Comparison of ENCODE assay signal across 16 cellular contexts in genomic region chr6:1577146-1577680, GRCh38. TPM values are rescaled to one million over a fixed set of nuclear protein-coding genes. Genes with fewer than 3 reads are reported as not detected.
DNase-seq lines count a peak whose midpoint lies in the region; ATAC-seq and TF ChIP-seq lines count a peak whose summit lies in the region.
"Had no signal": no experiment of that assay in that cellular context is flagged by ENCODE, and none has a peak within 500 bp of the region (broad histone marks: within the 10 kb centered on the region; RNA-seq: fewer than 3 reads in every experiment).

No MANE protein-coding gene starts in this region.

- no peaks in the 10 kb centered on the region for H3K9me3 ChIP-seq in suprapubic skin

- no peak overlapping the region for H3K27ac Mint-ChIP-seq in GM23338
- H3K27ac Mint-ChIP-seq: B cell; CD8-positive, alpha-beta T cell had no signal

- H3K4me1 ChIP-seq in GM23338 (ENCODE audit: insufficient read depth) (peaks cover 14% of the 10 kb centered on the region), suprapubic skin (peaks cover 27% of the 10 kb centered on the region)

- peaks cover 15% of the 10 kb centered on the region for H3K27me3 Mint-ChIP-seq in GM23338 (ENCODE audit: insufficient read depth, low read depth, poor library complexity)

- no peaks in the 10 kb centered on the region for H3K36me3 ChIP-seq in GM23338 (ENCODE audit: insufficient read depth)
- H3K36me3 ChIP-seq in suprapubic skin = no peaks in the 10 kb centered on the region
- H3K36me3 ChIP-seq: BLaER1 treated with 17β-estradiol and CSF1 and Interleukin-3, amounts not matched to agents 10 nM and 100 nM had no signal

- H3K27ac ChIP-seq in GM23338 (ENCODE audit: low read depth) (no peak overlapping the region), coronary artery (no peak overlapping the region), suprapubic skin (peak overlapping the region; percentile 78)
- H3K27ac ChIP-seq: BLaER1 treated with 17β-estradiol and CSF1 and Interleukin-3, amounts not matched to agents 10 nM and 100 nM had no signal

- no peaks in the 10 kb centered on the region for H3F3A ChIP-seq in GM23338 (replicated peaks; ENCODE audit: low read depth)

- peaks cover 34% of the 10 kb centered on the region for H3K4me1 Mint-ChIP-seq in GM23338

- H3K27me3 ChIP-seq in GM23338 (ENCODE audit: insufficient read depth) (no peaks in the 10 kb centered on the region), suprapubic skin (peaks cover 5% of the 10 kb centered on the region)
- H3K27me3 ChIP-seq: BLaER1 treated with 17β-estradiol and CSF1 and Interleukin-3, amounts not matched to agents 10 nM and 100 nM had no signal

- intact Hi-C loops in left ventricle myocardium superior (cut with micrococcal nuclease) = no loop called here

- no peak overlapping the region for H3K4me3 ChIP-seq in GM23338
- H3K4me3 ChIP-seq in coronary artery = peak overlapping the region; percentile 49
- H3K4me3 ChIP-seq in suprapubic skin = no peak overlapping the region
- H3K4me3 ChIP-seq in foreskin fibroblast (ENCODE audit: low read depth in 1 of 2, low read length in 2 of 2) = peak overlapping the region in 1 of 2 donors; percentile 29
- H3K4me3 ChIP-seq: BLaER1 treated with 17β-estradiol and CSF1 and Interleukin-3, amounts not matched to agents 10 nM and 100 nM; GM12878 had no signal

- H4K20me1 ChIP-seq in GM23338 (replicated peaks; ENCODE audit: insufficient read depth) = no peaks in the 10 kb centered on the region
- H4K20me1 ChIP-seq: BLaER1 treated with 17β-estradiol and CSF1 and Interleukin-3, amounts not matched to agents 10 nM and 100 nM had no signal

- no peaks in the 10 kb centered on the region for H3K79me2 ChIP-seq in GM23338 (replicated peaks; ENCODE audit: insufficient read depth)

- H3K4me2 ChIP-seq in GM23338 = no peak overlapping the region

- no peaks in the 10 kb centered on the region for H3K9me2 ChIP-seq in GM23338 (ENCODE audit: insufficient read depth)

- H3K36me3 Mint-ChIP-seq in GM23338 (ENCODE audit: low read depth) = no peaks in the 10 kb centered on the region
- H3K36me3 Mint-ChIP-seq: CD8-positive, alpha-beta T cell had no signal

- TF ChIP-seq POLR2A in suprapubic skin (IDR thresholded peaks at IDR 0.05) = no peak

- no peak for TF ChIP-seq EP300 in suprapubic skin (IDR thresholded peaks at IDR 0.05)

- peak overlapping the region; percentile 23; the same call in 1 of the 2 replicates for H2AFZ ChIP-seq in GM23338

- H3K9me3 Mint-ChIP-seq in GM23338 = no peaks in the 10 kb centered on the region
- H3K9me3 Mint-ChIP-seq: CD8-positive, alpha-beta T cell had no signal

- 94% methylated on average over 11 of the region's 11 CpGs for WGBS in suprapubic skin

- TF ChIP-seq CTCF in GM23338 (conservative IDR thresholded peaks at IDR 0.05; ENCODE audit: low read depth in 2 of 2) (no peak), coronary artery (IDR thresholded peaks at IDR 0.05) (no peak), suprapubic skin (IDR thresholded peaks at IDR 0.05) (no peak), foreskin fibroblast (IDR thresholded peaks at IDR 0.05; ENCODE audit: low read depth, low read length) (no peak)

- DNase-seq in GM23338 (ENCODE audit: low spot score) = no peak
- no peak for DNase-seq in coronary artery (ENCODE audit: low spot score)
- DNase-seq in myocyte (ENCODE audit: low read depth) = peak; percentile 50
- DNase-seq in suprapubic skin (ENCODE audit: low spot score in 2 of 2) = no peak
- no peak for DNase-seq in NCI-H1092 (lab: John Stamatoyannopoulos, UW)
- no peak for DNase-seq in foreskin fibroblast
- DNase-seq in left ventricle myocardium superior = no peak
- DNase-seq: Calu3; CD8-positive, alpha-beta T cell; DND-41; EL; HCEC 1CT had no signal

- no peak overlapping the region for H3K4me3 Mint-ChIP-seq in GM23338
- H3K4me3 Mint-ChIP-seq: B cell; CD8-positive, alpha-beta T cell had no signal

- ATAC-seq in GM23338 = no peak
- ATAC-seq in HG02610 (IDR thresholded peaks at IDR 0.05; ENCODE audit: unreplicated experiment) = no peak
- ATAC-seq in left ventricle myocardium superior = no peak
- ATAC-seq: CD8-positive, alpha-beta T cell; GM12878 had no signal

TF ChIP-seq in GM23338, 12 proteins besides CTCF, POLR2A, EP300 and RAD21 (continues in another document):
- TF ChIP-seq EZH2phosphoT487 (IDR thresholded peaks at IDR 0.05; ENCODE audit: unreplicated experiment) (no peak), REST (IDR thresholded peaks at IDR 0.05; ENCODE audit: unreplicated experiment) (no peak), CREB1 (CRISPR knock-in tag; IDR thresholded peaks at IDR 0.05; ENCODE audit: low read depth) (no peak), NANOG (IDR thresholded peaks at IDR 0.05; ENCODE audit: borderline replicate concordance) (no peak), ETS1 (IDR thresholded peaks at IDR 0.05) (no peak)

RNA-seq across cellular contexts. Expression of gene FOXC1, which starts 32.5 kb away (rescaled TPM):
- 0.10 and 0.27 TPM in 2 replicates for total RNA-seq in GM23338 (2014; rRNA removed; shearing (Covaris generic))
- 0.13 and 0.21 TPM in 2 replicates for polyA plus RNA-seq in GM23338 (2016; fragmentation: Nextera tagmentation; extraction: Ambion mirVana)
- total RNA-seq in myocyte (3.6 and 5.0 TPM in 2 replicates), suprapubic skin (10 to 100 TPM; 14.5 to 35.8 (median 21.4) TPM), left ventricle myocardium superior (2.7 TPM)
- 1.9 TPM for polyA plus RNA-seq in myocyte (2012)
- total RNA-seq: CD8-positive, alpha-beta T cell had no signal
